In genomic region chr1:172905452-172905851, GRCh38 we compare ENCODE assay signal across 22 cellular contexts.
DNase-seq lines count a peak whose midpoint lies in the region; ATAC-seq, FAIRE-seq and TF ChIP-seq lines count a peak whose summit lies in the region.
"Had no signal": no experiment of that assay in that cellular context is flagged by ENCODE, and none has a peak within 500 bp of the region (broad histone marks: within the 10 kb centered on the region; RNA-seq: fewer than 3 reads in every experiment).

No MANE protein-coding gene starts in this region.

- no peak for ATAC-seq in stimulated activated naive CD8-positive, alpha-beta T cell treated with anti-CD3 and anti-CD28 coated beads, Interleukin-15, amount 100 ng/mL, for 72 hours
- ATAC-seq in GM21423 (IDR thresholded peaks at IDR 0.05; ENCODE audit: unreplicated experiment): no peak
- no peak for ATAC-seq in activated T-cell treated with anti-CD3 and anti-CD28 coated beads, Interleukin-2, amount 50 U/mL, for 4 hours
- ATAC-seq in CD4-positive, alpha-beta T cell (ENCODE audit: poor library complexity): no peak
- ATAC-seq: heart left ventricle, PC-3, T-helper 17 cell had no signal

- intact Hi-C loops in CD4-positive, alpha-beta T cell (cut with DNase I, micrococcal nuclease): no loop called here

- H3K27me3 Mint-ChIP-seq in stimulated activated naive CD8-positive, alpha-beta T cell treated with anti-CD3 and anti-CD28 coated beads, Interleukin-15, Interleukin-2, amounts not matched to agents 100 ng/mL and 50 ng/mL, for 24 hours: peaks cover 4% of the 10 kb centered on the region
- no peaks in the 10 kb centered on the region for H3K27me3 Mint-ChIP-seq in stimulated activated naive CD8-positive, alpha-beta T cell treated with anti-CD3 and anti-CD28 coated beads, Interleukin-15, amount 100 ng/mL, for 72 hours
- H3K27me3 Mint-ChIP-seq in activated T-cell treated with anti-CD3 and anti-CD28 coated beads, Interleukin-2, amount 50 U/mL, for 4 hours (ENCODE audit: low read depth): no peaks in the 10 kb centered on the region
- H3K27me3 Mint-ChIP-seq in CD4-positive, alpha-beta T cell: no peaks in the 10 kb centered on the region
- H3K27me3 Mint-ChIP-seq: activated B cell treated with CpG ODN at 0.5 μM for 24 hours, T-helper 17 cell had no signal

- no peaks in the 10 kb centered on the region for H3K36me3 Mint-ChIP-seq in stimulated activated naive CD8-positive, alpha-beta T cell treated with anti-CD3 and anti-CD28 coated beads, Interleukin-15, Interleukin-2, amounts not matched to agents 100 ng/mL and 50 ng/mL, for 24 hours (ENCODE audit: low read depth)
- H3K36me3 Mint-ChIP-seq in activated T-cell treated with anti-CD3 and anti-CD28 coated beads, Interleukin-2, amount 50 U/mL, for 4 hours (ENCODE audit: insufficient read depth): no peaks in the 10 kb centered on the region
- H3K36me3 Mint-ChIP-seq in CD4-positive, alpha-beta T cell (ENCODE audit: low read depth): no peaks in the 10 kb centered on the region
- H3K36me3 Mint-ChIP-seq: activated CD4-positive, alpha-beta memory T cell treated with anti-CD3 and anti-CD28 coated beads for 36 hours had no signal

- CTCF ChIA-PET in CD4-positive, alpha-beta T cell (lab: Charles Lee): interaction anchor here (0.6 kb wide), 1 partner anchor 1413 kb away, joined by 3 read pairs; no protein-coding TSS in a partner anchor

- peaks cover 7% of the 10 kb centered on the region for H3K9me3 Mint-ChIP-seq in stimulated activated naive CD8-positive, alpha-beta T cell treated with anti-CD3 and anti-CD28 coated beads, Interleukin-15, Interleukin-2, amounts not matched to agents 100 ng/mL and 50 ng/mL, for 24 hours
- no peaks in the 10 kb centered on the region for H3K9me3 Mint-ChIP-seq in stimulated activated naive CD8-positive, alpha-beta T cell treated with anti-CD3 and anti-CD28 coated beads, Interleukin-15, amount 100 ng/mL, for 72 hours
- H3K9me3 Mint-ChIP-seq in activated T-cell treated with anti-CD3 and anti-CD28 coated beads, Interleukin-2, amount 50 U/mL, for 4 hours: no peaks in the 10 kb centered on the region
- H3K9me3 Mint-ChIP-seq in CD4-positive, alpha-beta T cell: no peaks in the 10 kb centered on the region
- H3K9me3 Mint-ChIP-seq: activated B cell treated with CpG ODN at 0.5 μM for 24 hours had no signal

- DNase-seq in stimulated activated naive CD8-positive, alpha-beta T cell treated with anti-CD3 and anti-CD28 coated beads, Interleukin-15, amount 100 ng/mL, for 72 hours: no peak
- DNase-seq in iris pigment epithelial cell (ENCODE audit: low read depth): peak; percentile 62
- DNase-seq in activated T-cell treated with anti-CD3 and anti-CD28 coated beads, Interleukin-2, amount 50 U/mL, for 4 hours: no peak
- DNase-seq in stimulated activated CD4-positive, alpha-beta T cell treated with anti-CD3 and anti-CD28 coated beads, Interleukin-12 subunit alpha, Interleukin-12 subunit beta, amount 100 ng/mL, for 4 hours: no peak
- no peak for DNase-seq in CD4-positive, alpha-beta T cell
- DNase-seq: activated B cell treated with CpG ODN at 0.5 μM for 24 hours; activated CD4-positive, alpha-beta memory T cell treated with anti-CD3 and anti-CD28 coated beads for 36 hours; amygdala; cerebellar nuclear complex; heart left ventricle; KBM-7; NCI-H187; PC-3; spleen; T-helper 17 cell had no signal

- no peak overlapping the region for H3K27ac ChIP-seq in CD4-positive, alpha-beta T cell (ENCODE audit: low read depth, low read length)
- H3K27ac ChIP-seq: heart left ventricle, neutrophil, SJCRH30, spleen had no signal

- POLR2A ChIA-PET in CD4-positive, alpha-beta T cell (lab: Charles Lee): interaction anchor here (1.1 kb wide), 1 partner anchor 9 kb away, joined by 3 read pairs; no protein-coding TSS in a partner anchor

- peak; percentile 46 for FAIRE-seq in TTC549 (lab: Jason Lieb, UNC)
- FAIRE-seq: H54 had no signal

- H3K4me1 Mint-ChIP-seq in stimulated activated naive CD8-positive, alpha-beta T cell treated with anti-CD3 and anti-CD28 coated beads, Interleukin-15, Interleukin-2, amounts not matched to agents 100 ng/mL and 50 ng/mL, for 24 hours (ENCODE audit: low read depth): peaks cover 53% of the 10 kb centered on the region
- H3K4me1 Mint-ChIP-seq in stimulated activated naive CD8-positive, alpha-beta T cell treated with anti-CD3 and anti-CD28 coated beads, Interleukin-15, amount 100 ng/mL, for 72 hours: peaks cover 35% of the 10 kb centered on the region
- peaks cover 36% of the 10 kb centered on the region for H3K4me1 Mint-ChIP-seq in activated T-cell treated with anti-CD3 and anti-CD28 coated beads, Interleukin-2, amount 50 U/mL, for 4 hours (ENCODE audit: low read depth)
- peaks cover 49% of the 10 kb centered on the region for H3K4me1 Mint-ChIP-seq in CD4-positive, alpha-beta T cell (ENCODE audit: low read depth)

- no peak for TF ChIP-seq CTCF in CD4-positive, alpha-beta T cell (IDR thresholded peaks at IDR 0.05)

- H3K27me3 ChIP-seq in CD4-positive, alpha-beta T cell (ENCODE audit: control insufficient read depth, insufficient read depth, low read length): no peaks in the 10 kb centered on the region
- H3K27me3 ChIP-seq: BLaER1 treated with 17β-estradiol and CSF1 and Interleukin-3, amounts not matched to agents 10 nM and 100 nM; heart left ventricle; neutrophil; SJCRH30; spleen had no signal

- H3K4me3 Mint-ChIP-seq in stimulated activated naive CD8-positive, alpha-beta T cell treated with anti-CD3 and anti-CD28 coated beads, Interleukin-15, Interleukin-2, amounts not matched to agents 100 ng/mL and 50 ng/mL, for 24 hours: no peak overlapping the region
- no peak overlapping the region for H3K4me3 Mint-ChIP-seq in stimulated activated naive CD8-positive, alpha-beta T cell treated with anti-CD3 and anti-CD28 coated beads, Interleukin-15, amount 100 ng/mL, for 72 hours
- no peak overlapping the region for H3K4me3 Mint-ChIP-seq in activated T-cell treated with anti-CD3 and anti-CD28 coated beads, Interleukin-2, amount 50 U/mL, for 4 hours
- no peak overlapping the region for H3K4me3 Mint-ChIP-seq in CD4-positive, alpha-beta T cell
- H3K4me3 Mint-ChIP-seq: activated B cell treated with CpG ODN at 0.5 μM for 24 hours; activated CD4-positive, alpha-beta memory T cell treated with anti-CD3 and anti-CD28 coated beads for 36 hours; T-helper 17 cell had no signal

- H3K9me3 ChIP-seq in CD4-positive, alpha-beta T cell (ENCODE audit: control insufficient read depth, low read length): no peaks in the 10 kb centered on the region
- H3K9me3 ChIP-seq: neutrophil had no signal

- H3K27ac Mint-ChIP-seq in stimulated activated naive CD8-positive, alpha-beta T cell treated with anti-CD3 and anti-CD28 coated beads, Interleukin-15, Interleukin-2, amounts not matched to agents 100 ng/mL and 50 ng/mL, for 24 hours: peak overlapping the region; percentile 24
- no peak overlapping the region for H3K27ac Mint-ChIP-seq in stimulated activated naive CD8-positive, alpha-beta T cell treated with anti-CD3 and anti-CD28 coated beads, Interleukin-15, amount 100 ng/mL, for 72 hours
- no peak overlapping the region for H3K27ac Mint-ChIP-seq in CD4-positive, alpha-beta T cell
- H3K27ac Mint-ChIP-seq: activated B cell treated with CpG ODN at 0.5 μM for 24 hours; activated CD4-positive, alpha-beta memory T cell treated with anti-CD3 and anti-CD28 coated beads for 36 hours; T-helper 17 cell had no signal
